In genomic region chr19:3604987-3605343, GRCh38 we compare ENCODE assay signal across 14 cellular contexts. TPM values are rescaled to one million over a fixed set of nuclear protein-coding genes. Genes with fewer than 3 reads are reported as not detected.
DNase-seq lines count a peak whose midpoint lies in the region; ATAC-seq and TF ChIP-seq lines count a peak whose summit lies in the region.
"Had no signal": no experiment of that assay in that cellular context is flagged by ENCODE, and none has a peak within 500 bp of the region (broad histone marks: within the 10 kb centered on the region; RNA-seq: fewer than 3 reads in every experiment).

No MANE protein-coding gene starts in this region.

- no peaks in the 10 kb centered on the region for H3K9me3 Mint-ChIP-seq in activated naive CD8-positive, alpha-beta T cell treated with anti-CD3 and anti-CD28 coated beads, Interleukin-2, amount 50 U/mL, for 24 hours
- no peaks in the 10 kb centered on the region for H3K9me3 Mint-ChIP-seq in natural killer cell

- DNase-seq in CD1c-positive myeloid dendritic cell (ENCODE audit: extremely low spot score) = peak; percentile 23
- DNase-seq in activated naive CD8-positive, alpha-beta T cell treated with anti-CD3 and anti-CD28 coated beads, Interleukin-2, amount 50 U/mL, for 24 hours = peak; percentile 53
- DNase-seq in natural killer cell = peak; percentile 34
- no peak for DNase-seq in GDM1 (lab: John Stamatoyannopoulos, UW)
- DNase-seq in ACHN = no peak
- no peak for DNase-seq in G401 (ENCODE audit: low spot score)
- DNase-seq: left colon; MG63; NCI-H526 treated with DMSO at 0.1 percent for 48 hours; stimulated activated CD4-positive, alpha-beta T cell treated with anti-CD3 and anti-CD28 coated beads, Interleukin-4, amount 100 ng/mL, for 24 hours; testis had no signal

- no peak overlapping the region for H3K4me3 ChIP-seq in HEK293 (ENCODE audit: low read depth, low read length)
- H3K4me3 ChIP-seq: pancreas, testis had no signal

- in situ Hi-C loops in ACHN (cut with HindIII; ENCODE audit: low pct_ligation_motif_present, low pct_unique_long_range_greater_than_20kb, low sequenced_read_pairs) (no loop called here), G401 (cut with HindIII; ENCODE audit: low sequenced_read_pairs) (no loop called here)

- no peak overlapping the region for H3K27ac Mint-ChIP-seq in activated naive CD8-positive, alpha-beta T cell treated with anti-CD3 and anti-CD28 coated beads, Interleukin-2, amount 50 U/mL, for 24 hours
- no peak overlapping the region for H3K27ac Mint-ChIP-seq in natural killer cell

- H3K4me3 Mint-ChIP-seq in activated naive CD8-positive, alpha-beta T cell treated with anti-CD3 and anti-CD28 coated beads, Interleukin-2, amount 50 U/mL, for 24 hours = no peak overlapping the region
- no peak overlapping the region for H3K4me3 Mint-ChIP-seq in natural killer cell

- peak; percentile 58 for ATAC-seq in activated naive CD8-positive, alpha-beta T cell treated with anti-CD3 and anti-CD28 coated beads, Interleukin-2, amount 50 U/mL, for 24 hours
- ATAC-seq in natural killer cell (peak; percentile 62 to 79 (median 71)), GM18868 (IDR thresholded peaks at IDR 0.05; ENCODE audit: unreplicated experiment) (no peak)
- ATAC-seq: left colon, pancreas had no signal

- CTCF ChIA-PET in HEK293 (lab: Yijun Ruan, JAX) = no interaction called here

- H3K27ac ChIP-seq in HEK293 (ENCODE audit: extremely low read depth, low read depth, low read length) = no peak overlapping the region
- H3K27ac ChIP-seq: pancreas, testis had no signal

- no peaks in the 10 kb centered on the region for H3K9me3 ChIP-seq in HEK293 (ENCODE audit: control insufficient read depth, insufficient read depth, low read depth, low read length)
- H3K9me3 ChIP-seq: MG63, pancreas, testis had no signal

- peaks cover 3% of the 10 kb centered on the region; the same call in 1 of the 2 replicates for H3K4me1 ChIP-seq in HEK293 (ENCODE audit: control insufficient read depth, insufficient read depth, low read length)

- intact Hi-C loops in natural killer cell (cut with micrococcal nuclease) = no loop called here

- TF ChIP-seq CTCF in HEK293 (tag by site-specific recombination; IDR thresholded peaks at IDR 0.05) (no peak), natural killer cell (IDR thresholded peaks at IDR 0.05) (no peak)

- H3K27me3 Mint-ChIP-seq in activated naive CD8-positive, alpha-beta T cell treated with anti-CD3 and anti-CD28 coated beads, Interleukin-2, amount 50 U/mL, for 24 hours = no peaks in the 10 kb centered on the region
- H3K27me3 Mint-ChIP-seq in natural killer cell (ENCODE audit: low read depth in 2 of 2) = no peaks in the 10 kb centered on the region

- H3K36me3 Mint-ChIP-seq in activated naive CD8-positive, alpha-beta T cell treated with anti-CD3 and anti-CD28 coated beads, Interleukin-2, amount 50 U/mL, for 24 hours (ENCODE audit: low read depth) = no peaks in the 10 kb centered on the region
- no peaks in the 10 kb centered on the region for H3K36me3 Mint-ChIP-seq in natural killer cell

- H3K36me3 ChIP-seq in HEK293 (ENCODE audit: control insufficient read depth in 2 of 2, insufficient read depth in 1 of 2, low read length in 2 of 2) = peaks cover 0 to 2% of the 10 kb centered on the region in 2 experiments; a peak in 2 of 3 replicates
- H3K36me3 ChIP-seq: MG63, pancreas had no signal

- POLR2A ChIA-PET in HEK293 (lab: Yijun Ruan, JAX) = no interaction called here

- H3K4me1 Mint-ChIP-seq in activated naive CD8-positive, alpha-beta T cell treated with anti-CD3 and anti-CD28 coated beads, Interleukin-2, amount 50 U/mL, for 24 hours = peaks cover 9% of the 10 kb centered on the region
- peaks cover 7 to 21% of the 10 kb centered on the region in 2 donors for H3K4me1 Mint-ChIP-seq in natural killer cell

TF ChIP-seq in HEK293, 187 proteins besides CTCF, POLR2A, EP300 and RAD21:
- TF ChIP-seq ZFHX2 (tag by site-specific recombination; conservative IDR thresholded peaks at IDR 0.05) = no peak
- peak; percentile 50; the same call in 1 of the 2 replicates for TF ChIP-seq GLIS2 (tag by site-specific recombination; IDR thresholded peaks at IDR 0.05)
- TF ChIP-seq SP2 (tag by site-specific recombination; IDR thresholded peaks at IDR 0.05) = peak; percentile 21; the same call in 1 of the 2 replicates
- no peak for TF ChIP-seq ZNF366 (tag by site-specific recombination; conservative IDR thresholded peaks at IDR 0.05)
- TF ChIP-seq ZNF677 (tag by site-specific recombination; IDR thresholded peaks at IDR 0.05) = no peak
TF ChIP-seq in HEK293: peak in this region for 2.

RNA-seq across cellular contexts. Expression of gene TBXA2R, which starts 1.7 kb away (rescaled TPM):
- 1 to 10 TPM; 1.4 to 2.1 (median 2.1) TPM for total RNA-seq in natural killer cell
- total RNA-seq in G401 (2014; rRNA removed; shearing (Covaris generic)) = 7.7 and 9.7 TPM in 2 replicates

RNA-seq across cellular contexts. Expression of gene GIPC3, which starts 19.7 kb away (rescaled TPM):
- total RNA-seq in natural killer cell = under 1 TPM; 0.28 to 0.66 (median 0.56) TPM
- total RNA-seq in G401 (2014; rRNA removed; shearing (Covaris generic)) = not detected in 2 replicates

RNA-seq across cellular contexts. Expression of gene CACTIN, which starts 21.6 kb away (rescaled TPM):
- total RNA-seq in natural killer cell = 10 to 100 TPM; 33.6 to 42.2 (median 40.8) TPM
- total RNA-seq in G401 (2014; rRNA removed; shearing (Covaris generic)) = 43.3 and 47.8 TPM in 2 replicates

RNA-seq across cellular contexts. Expression of gene HMG20B, which starts 32.2 kb away (rescaled TPM):
- total RNA-seq in natural killer cell = 10 to 100 TPM; 45.8 to 57.5 (median 52.1) TPM
- 131 and 174 TPM in 2 replicates for total RNA-seq in G401 (2014; rRNA removed; shearing (Covaris generic))

RNA-seq across cellular contexts. Expression of gene MFSD12, which starts 47.6 kb away (rescaled TPM):
- total RNA-seq in natural killer cell = 10 to 100 TPM; 29.8 to 34.5 (median 33.6) TPM
- total RNA-seq in G401 (2014; rRNA removed; shearing (Covaris generic)) = 128 and 151 TPM in 2 replicates

Comparison
In these comparisons a context has a peak if more than half of its experiments do, and no peak if none do; other contexts are left out.
1. DNase-seq: peak in CD1c-positive myeloid dendritic cell (single experiment), activated naive CD8-positive, alpha-beta T cell treated with anti-CD3 and anti-CD28 coated beads, Interleukin-2, amount 50 U/mL, for 24 hours (single experiment) and natural killer cell (single experiment); none in GDM1 (single experiment), ACHN (single experiment) and G401 (single experiment).